In genomic region chr3:49939858-49940666, GRCh38 we compare ENCODE assay signal across 1 cellular context.
TF ChIP-seq lines count a peak whose summit lies in the region.

Gene RBM6 (plus strand): TSS chr3:49940150. CDS start chr3:49962642, 22,492 bp downstream.

TF ChIP-seq in K562, 482 proteins besides CTCF, POLR2A, EP300 and RAD21 (continued from another document and continues in another):
- TF ChIP-seq ARID4B (CRISPR knock-in tag; IDR thresholded peaks at IDR 0.05) (peak; percentile 93), PURB (CRISPR knock-in tag; IDR thresholded peaks at IDR 0.05; ENCODE audit: low read depth) (no peak), NRF1 (conservative IDR thresholded peaks at IDR 0.05 in 1 of 2, IDR thresholded peaks at IDR 0.05 in 1 of 2) (peak; percentile 84 to 88), ZNF57 (CRISPR knock-in tag; IDR thresholded peaks at IDR 0.05) (no peak), MTA2 (IDR thresholded peaks at IDR 0.05; ENCODE audit: low read depth) (no peak), ETV1 (tag; conservative IDR thresholded peaks at IDR 0.05; ENCODE audit: low read depth) (peak; percentile 81), ZNF639 (CRISPR knock-in tag; conservative IDR thresholded peaks at IDR 0.05 in 1 of 2, IDR thresholded peaks at IDR 0.05 in 1 of 2) (peak in 1 of 2 experiments; percentile 98; a peak in 2 of 4 replicates), TFAP4 (CRISPR knock-in tag; IDR thresholded peaks at IDR 0.05; ENCODE audit: borderline replicate concordance) (peak; percentile 97), TAL1 (IDR thresholded peaks at IDR 0.05) (no peak), ZNF12 (CRISPR knock-in tag; IDR thresholded peaks at IDR 0.05) (no peak), ZEB2 (IDR thresholded peaks at IDR 0.05) (0 out of 2 replicates have a peak, but pooled peaks have one; percentile 12), ZNF197 (CRISPR knock-in tag; IDR thresholded peaks at IDR 0.05; ENCODE audit: low read depth) (0 out of 2 replicates have a peak, but pooled peaks have one; percentile 27), BACH1 (tag; IDR thresholded peaks at IDR 0.05) (no peak), EP400 (IDR thresholded peaks at IDR 0.05) (peak; percentile 93), NR0B1 (IDR thresholded peaks at IDR 0.05; ENCODE audit: partially characterized antibody) (no peak), KLF10 (CRISPR knock-in tag; IDR thresholded peaks at IDR 0.05) (no peak), ID3 (CRISPR knock-in tag; IDR thresholded peaks at IDR 0.05) (no peak), ID3 (tag; IDR thresholded peaks at IDR 0.05) (no peak), POLR3G (IDR thresholded peaks at IDR 0.05; ENCODE audit: extremely low read depth, insufficient read length, insufficient replicate concordance) (no peak), U2AF1 (optimal IDR thresholded peaks at IDR 0.05; ENCODE audit: low read depth, low read length) (peak; percentile 25), L3MBTL2 (IDR thresholded peaks at IDR 0.05) (peak; percentile 88), ZNF764 (CRISPR knock-in tag; IDR thresholded peaks at IDR 0.05; ENCODE audit: low read depth) (no peak), EGR1 (conservative IDR thresholded peaks at IDR 0.05) (no peak), ERF (CRISPR knock-in tag; IDR thresholded peaks at IDR 0.05) (peak; percentile 59; the same call in 1 of the 2 replicates), ZHX1 (conservative IDR thresholded peaks at IDR 0.05; ENCODE audit: low read length) (no peak), ZNF133 (CRISPR knock-in tag; IDR thresholded peaks at IDR 0.05) (no peak), GABPB2 (CRISPR knock-in tag; conservative IDR thresholded peaks at IDR 0.05) (no peak), EZH2 (IDR thresholded peaks at IDR 0.05; ENCODE audit: borderline replicate concordance, low read depth, low read length) (no peak), NFE2L1 (tag; IDR thresholded peaks at IDR 0.05; ENCODE audit: borderline replicate concordance, low read depth) (no peak), PATZ1 (CRISPR knock-in tag; IDR thresholded peaks at IDR 0.05; ENCODE audit: borderline replicate concordance) (no peak), PBX2 (CRISPR knock-in tag; IDR thresholded peaks at IDR 0.05; ENCODE audit: low read depth) (no peak), PBX2 (tag; conservative IDR thresholded peaks at IDR 0.05; ENCODE audit: low read depth) (no peak), IRF2 (CRISPR knock-in tag; IDR thresholded peaks at IDR 0.05) (no peak), ZNF444 (CRISPR knock-in tag; IDR thresholded peaks at IDR 0.05) (no peak), HDGF (IDR thresholded peaks at IDR 0.05) (no peak), RBFOX2 (IDR thresholded peaks at IDR 0.05; ENCODE audit: low read depth, low read length) (peak; percentile 96), GTF2F1 (IDR thresholded peaks at IDR 0.05; ENCODE audit: low read depth, low read length) (peak; percentile 33; the same call in 1 of the 2 replicates), ZNF707 (CRISPR knock-in tag; conservative IDR thresholded peaks at IDR 0.05) (no peak), FIP1L1 (IDR thresholded peaks at IDR 0.05; ENCODE audit: low read depth, low read length, poor library complexity, severe bottlenecking) (peak; percentile 66), ZFPM2 (CRISPR knock-in tag; IDR thresholded peaks at IDR 0.05) (no peak), CREM (IDR thresholded peaks at IDR 0.05; ENCODE audit: low read depth) (peak; percentile 96), FOXK2 (conservative IDR thresholded peaks at IDR 0.05 in 1 of 2, IDR thresholded peaks at IDR 0.05 in 1 of 2; ENCODE audit: low read depth in 2 of 2) (no peak), SMAD3 (CRISPR knock-in tag; conservative IDR thresholded peaks at IDR 0.05) (no peak), PTTG1 (tag; IDR thresholded peaks at IDR 0.05; ENCODE audit: low read depth) (no peak), KHSRP (IDR thresholded peaks at IDR 0.05) (no peak), ZC3H11A (IDR thresholded peaks at IDR 0.05; ENCODE audit: low read depth, low read length) (no peak), E2F8 (IDR thresholded peaks at IDR 0.05; ENCODE audit: low read depth, partially characterized antibody) (peak; percentile 62), GATA2 (CRISPR knock-in tag; IDR thresholded peaks at IDR 0.05) (no peak), JUNB (CRISPR knock-in tag; conservative IDR thresholded peaks at IDR 0.05) (no peak), SRF (CRISPR knock-in tag; IDR thresholded peaks at IDR 0.05) (peak in 1 of 2 experiments; percentile 75; a peak in 2 of 4 replicates)
